Comparison of ENCODE assay signal across 19 cellular contexts in the genomic region with DNA sequence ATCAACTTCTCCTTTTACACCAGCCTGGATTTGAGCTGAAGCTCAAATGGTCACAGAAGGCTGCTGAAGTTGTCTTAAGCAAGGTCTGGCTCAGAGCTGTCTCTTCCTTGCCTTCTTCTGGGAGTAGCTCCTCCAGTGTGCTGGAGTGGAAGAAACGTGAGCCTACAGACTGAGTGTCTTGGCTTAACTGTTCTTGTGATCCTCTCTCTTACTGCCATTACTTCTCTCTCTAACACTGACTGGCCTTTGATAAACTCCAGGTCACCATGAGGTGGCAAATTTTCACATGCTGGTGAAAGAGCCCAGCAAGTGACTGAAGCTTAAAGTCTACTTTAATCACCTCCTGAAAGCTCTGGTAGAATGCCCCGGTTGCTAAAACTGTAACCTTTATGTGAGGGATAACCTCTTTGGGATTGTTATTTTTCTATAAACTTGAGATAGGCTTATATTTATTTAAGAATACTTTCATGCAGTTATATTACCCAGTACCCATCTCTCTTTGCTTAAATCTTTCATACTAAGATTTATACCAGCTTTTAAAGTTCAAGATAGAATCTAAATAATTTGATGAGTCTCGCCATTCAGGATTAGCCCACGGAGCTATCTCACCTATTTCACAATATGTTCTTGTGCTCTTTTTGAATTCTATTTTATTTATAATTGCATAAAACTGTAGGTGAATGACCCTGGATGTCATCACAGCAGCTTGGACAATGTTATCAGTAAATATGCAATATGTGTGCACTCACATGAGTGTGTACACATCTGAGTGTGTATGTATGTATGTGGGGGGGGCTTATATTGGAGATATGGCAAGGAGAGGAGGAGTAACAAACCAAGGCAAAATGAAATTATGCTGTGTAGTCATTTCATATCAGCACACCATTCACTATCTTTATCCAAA.
DNase-seq lines count a peak whose midpoint lies in the region; ATAC-seq, FAIRE-seq and TF ChIP-seq lines count a peak whose summit lies in the region.
"Had no signal": no experiment of that assay in that cellular context is flagged by ENCODE, and none has a peak within 500 bp of the region (broad histone marks: within the 10 kb centered on the region; RNA-seq: fewer than 3 reads in every experiment).

No MANE protein-coding gene starts in this region.

- no peak for TF ChIP-seq CTCF in astrocyte (IDR thresholded peaks at IDR 0.05; ENCODE audit: insufficient read depth, low read depth, low read length)
- TF ChIP-seq CTCF in sigmoid colon (IDR thresholded peaks at IDR 0.05): no peak

- H3K9me3 ChIP-seq in astrocyte (ENCODE audit: insufficient read depth, low read depth, low read length) (no peaks in the 10 kb centered on the region), iPS-18a (ENCODE audit: control insufficient read depth, low read depth, low read length) (no peaks in the 10 kb centered on the region), sigmoid colon (no peaks in the 10 kb centered on the region), T-helper 17 cell (ENCODE audit: control insufficient read depth, low read length, poor library complexity, severe bottlenecking) (no peaks in the 10 kb centered on the region)
- H3K9me3 ChIP-seq: lower lobe of right lung, tibial artery had no signal

- no peaks in the 10 kb centered on the region for H3K27me3 Mint-ChIP-seq in astrocyte (ENCODE audit: low read depth, unreplicated experiment)
- H3K27me3 Mint-ChIP-seq in T-helper 17 cell: no peaks in the 10 kb centered on the region
- H3K27me3 Mint-ChIP-seq: dendritic cell treated with granulocyte-macrophage colony-stimulating factor and Interleukin-4, amounts not matched to agents 40 ng/mL and 50 ng/mL, for 4 days had no signal

- no peak overlapping the region for H3K4me3 ChIP-seq in astrocyte (ENCODE audit: insufficient read depth, low read depth, low read length)
- peak overlapping the region; percentile 21 for H3K4me3 ChIP-seq in iPS-18a (ENCODE audit: low read length)
- no peak overlapping the region for H3K4me3 ChIP-seq in sigmoid colon
- H3K4me3 ChIP-seq: BLaER1 treated with 17β-estradiol and CSF1 and Interleukin-3, amounts not matched to agents 10 nM and 100 nM; lower lobe of right lung; tibial artery had no signal

- no peak overlapping the region for H2AFZ ChIP-seq in astrocyte (ENCODE audit: low read depth, low read length)

- H3K4me1 ChIP-seq in astrocyte (ENCODE audit: insufficient read depth, low read length) (no peaks in the 10 kb centered on the region), iPS-18a (ENCODE audit: control insufficient read depth, low read depth, low read length) (peaks cover 18% of the 10 kb centered on the region), sigmoid colon (peaks cover 0 to 23% (median 16%) of the 10 kb centered on the region in 4 donors)
- H3K4me1 ChIP-seq: tibial artery had no signal

- H3K4me1 Mint-ChIP-seq in astrocyte (ENCODE audit: low read depth, unreplicated experiment): peaks cover 5% of the 10 kb centered on the region
- H3K4me1 Mint-ChIP-seq in T-helper 17 cell: no peaks in the 10 kb centered on the region
- H3K4me1 Mint-ChIP-seq: natural killer cell had no signal

- no peak for FAIRE-seq in astrocyte (lab: Jason Lieb, UNC)

- TF ChIP-seq EP300 in sigmoid colon (IDR thresholded peaks at IDR 0.05): no peak

- H3K27me3 ChIP-seq in astrocyte (ENCODE audit: insufficient read depth, low read length): peaks cover 4% of the 10 kb centered on the region
- no peaks in the 10 kb centered on the region for H3K27me3 ChIP-seq in iPS-18a (ENCODE audit: control insufficient read depth, insufficient read depth, low read length)
- H3K27me3 ChIP-seq in sigmoid colon: no peaks in the 10 kb centered on the region
- H3K27me3 ChIP-seq: BLaER1 treated with 17β-estradiol and CSF1 and Interleukin-3, amounts not matched to agents 10 nM and 100 nM; tibial artery had no signal

- H3K36me3 ChIP-seq in astrocyte (ENCODE audit: insufficient read depth, low read length) (no peaks in the 10 kb centered on the region), iPS-18a (ENCODE audit: control insufficient read depth, low read depth, low read length) (no peaks in the 10 kb centered on the region), sigmoid colon (no peaks in the 10 kb centered on the region)
- H3K36me3 ChIP-seq: BLaER1 treated with 17β-estradiol and CSF1 and Interleukin-3, amounts not matched to agents 10 nM and 100 nM; lower lobe of right lung; tibial artery had no signal

- DNase-seq in NCI-H82 (lab: John Stamatoyannopoulos, UW): peak; percentile 14
- DNase-seq in NCI-H82 treated with DMSO at 0.1 percent for 48 hours (lab: John Stamatoyannopoulos, UW; ENCODE audit: unreplicated experiment): no peak
- DNase-seq in astrocyte (ENCODE audit: low read depth): no peak
- no peak for DNase-seq in sigmoid colon
- no peak for DNase-seq in T-helper 17 cell
- DNase-seq in stimulated activated CD8-positive, alpha-beta memory T cell treated with anti-CD3 and anti-CD28 coated beads, Interleukin-4, amount 100 ng/mL, for 48 hours: no peak
- no peak for DNase-seq in NCI-H510A (lab: John Stamatoyannopoulos, UW)
- DNase-seq: 8988T; DMS79 treated with DMSO at 0.1 percent for 48 hours; Karpas-422; lower lobe of right lung; natural killer cell; NCI-H1417 treated with DMSO at 0.1 percent for 48 hours; NCI-H2227 treated with DMSO at 0.1 percent for 48 hours; stimulated activated CD4-positive, alpha-beta T cell treated with anti-CD3 and anti-CD28 coated beads, Interleukin-4, amount 100 ng/mL, for 24 hours; tibial artery had no signal

- H3K4me3 Mint-ChIP-seq in astrocyte (ENCODE audit: unreplicated experiment) (no peak overlapping the region), T-helper 17 cell (no peak overlapping the region)
- H3K4me3 Mint-ChIP-seq: dendritic cell treated with granulocyte-macrophage colony-stimulating factor and Interleukin-4, amounts not matched to agents 40 ng/mL and 50 ng/mL, for 4 days; natural killer cell had no signal

- no peak for ATAC-seq in T-helper 17 cell
- ATAC-seq: lower lobe of right lung, natural killer cell had no signal

- no peaks in the 10 kb centered on the region for H3K79me2 ChIP-seq in astrocyte (ENCODE audit: insufficient read depth, low read length)

- H3K36me3 Mint-ChIP-seq in astrocyte (ENCODE audit: low read depth, unreplicated experiment): peaks cover 4% of the 10 kb centered on the region
- no peaks in the 10 kb centered on the region for H3K36me3 Mint-ChIP-seq in T-helper 17 cell (ENCODE audit: low read depth)
- H3K36me3 Mint-ChIP-seq: natural killer cell had no signal

- H3K27ac Mint-ChIP-seq in astrocyte (ENCODE audit: unreplicated experiment) (no peak overlapping the region), T-helper 17 cell (no peak overlapping the region)
- H3K27ac Mint-ChIP-seq: dendritic cell treated with granulocyte-macrophage colony-stimulating factor and Interleukin-4, amounts not matched to agents 40 ng/mL and 50 ng/mL, for 4 days; natural killer cell had no signal

- intact Hi-C loops in sigmoid colon (cut with DNase I): no loop called here

- TF ChIP-seq POLR2A in sigmoid colon (IDR thresholded peaks at IDR 0.05): no peak

- no peak overlapping the region for H3K9ac ChIP-seq in astrocyte (ENCODE audit: low read length)
- H3K9ac ChIP-seq in iPS-18a (ENCODE audit: low read length): peak overlapping the region; percentile 18
- H3K9ac ChIP-seq: BLaER1 treated with 17β-estradiol and CSF1 and Interleukin-3, amounts not matched to agents 10 nM and 100 nM had no signal

- peaks cover 11% of the 10 kb centered on the region for H3K9me3 Mint-ChIP-seq in astrocyte (ENCODE audit: unreplicated experiment)

- H3K27ac ChIP-seq in astrocyte (ENCODE audit: low read depth, low read length) (no peak overlapping the region), iPS-18a (ENCODE audit: low read length) (no peak overlapping the region), sigmoid colon (peak overlapping the region in 3 of 4 donors; percentile 22 to 65 (median 39))
- H3K27ac ChIP-seq: BLaER1 treated with 17β-estradiol and CSF1 and Interleukin-3, amounts not matched to agents 10 nM and 100 nM; lower lobe of right lung; tibial artery had no signal

- WGBS in sigmoid colon, 2 donors: 70 to 71% methylated on average over 4 of the region's 4 CpGs

- no peaks in the 10 kb centered on the region for H4K20me1 ChIP-seq in astrocyte (ENCODE audit: insufficient read depth, low read length)
- H4K20me1 ChIP-seq: BLaER1 treated with 17β-estradiol and CSF1 and Interleukin-3, amounts not matched to agents 10 nM and 100 nM had no signal

- peak overlapping the region; percentile 51 for H3K4me2 ChIP-seq in astrocyte (ENCODE audit: low read length)

Comparison
In these comparisons a context has a peak if more than half of its experiments do, and no peak if none do; other contexts are left out.
1. H3K27ac ChIP-seq: peak in sigmoid colon (3 of 4); none in astrocyte (single experiment) and iPS-18a (single experiment).